Comparison of ENCODE assay signal across 29 cellular contexts in genomic region chr4:41832961-41833360, GRCh38.
DNase-seq lines count a peak whose midpoint lies in the region; ATAC-seq lines count a peak whose summit lies in the region.
"Had no signal": no experiment of that assay in that cellular context is flagged by ENCODE, and none has a peak within 500 bp of the region (broad histone marks: within the 10 kb centered on the region; RNA-seq: fewer than 3 reads in every experiment).

No MANE protein-coding gene starts in this region.

- in situ Hi-C loops in SK-MEL-5 (cut with HindIII; ENCODE audit: low pct_unique_long_range_greater_than_20kb, low sequenced_read_pairs): no loop called here

- peak; percentile 74 to 76 for DNase-seq in AML-193 (lab: John Stamatoyannopoulos, UW)
- DNase-seq in GF-D8 (lab: John Stamatoyannopoulos, UW): peak; percentile 6
- DNase-seq in SK-MEL-5 (ENCODE audit: low read depth, low spot score): peak; percentile 68
- peak; percentile 63 for DNase-seq in foreskin melanocyte
- DNase-seq in putamen (ENCODE audit: low spot score): no peak
- DNase-seq in substantia nigra (lab: John Stamatoyannopoulos, UW): no peak
- DNase-seq: activated CD4-positive, alpha-beta T cell treated with anti-CD3 and anti-CD28 coated beads, Interleukin-2, amount 50 U/mL, for 1 hour; activated CD4-positive, CD25-positive, alpha-beta regulatory T cell; activated gamma-delta T cell; activated T-cell treated with anti-CD3 and anti-CD28 coated beads, Interleukin-2, amount 50 U/mL, for 1 hour; C1 segment of cervical spinal cord; COR-L47; DMS79 treated with DMSO at 0.1 percent for 48 hours; effector memory CD4-positive, alpha-beta T cell; erythroblast; islet precursor cell; left ventricle myocardium inferior; NCI-H2029; NCI-H2227 treated with DMSO at 0.1 percent for 48 hours; posterior cingulate gyrus; RPMI8226; sigmoid colon; stimulated activated CD4-positive, alpha-beta T cell treated with anti-CD3 and anti-CD28 coated beads, Interleukin-4, amount 100 ng/mL, for 1 hour; stomach; thyroid gland had no signal

- H3K27ac ChIP-seq in substantia nigra (ENCODE audit: low read depth, low read length, poor library complexity, severe bottlenecking): no peak overlapping the region
- H3K27ac ChIP-seq: coronary artery, left ventricle myocardium inferior, sigmoid colon, SJSA1, stomach, thyroid gland, vagina had no signal

- ATAC-seq in GM21717 (IDR thresholded peaks at IDR 0.05; ENCODE audit: unreplicated experiment): no peak

Comparison
In these comparisons a context has a peak if more than half of its experiments do, and no peak if none do; other contexts are left out.
1. DNase-seq: peak in AML-193 (2 of 2), GF-D8 (single experiment), SK-MEL-5 (single experiment) and foreskin melanocyte (single experiment); none in putamen (single experiment) and substantia nigra (0 of 49).